In the genomic region with DNA sequence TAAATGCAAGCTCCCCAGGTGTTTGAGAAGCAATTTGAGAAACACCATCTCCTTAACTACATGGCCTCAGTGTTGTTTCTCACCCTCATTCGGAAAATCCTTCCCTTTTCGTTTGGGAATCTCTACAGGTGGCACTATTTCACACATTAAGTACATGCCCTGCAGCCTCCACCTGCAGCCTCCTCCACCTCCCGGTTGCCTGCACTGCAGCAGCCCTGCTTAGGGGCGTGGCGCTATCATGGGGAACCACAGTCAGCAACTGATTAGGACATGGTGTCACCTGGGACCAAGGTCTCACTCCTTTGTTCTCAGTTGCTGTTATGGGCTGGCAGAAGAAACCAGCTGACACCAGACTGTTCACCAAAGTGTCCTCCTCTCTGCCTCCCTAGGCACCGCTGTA, we compare ENCODE assay signal across 19 cellular contexts. TPM values are rescaled to one million over a fixed set of nuclear protein-coding genes. Genes with fewer than 3 reads are reported as not detected.
DNase-seq lines count a peak whose midpoint lies in the region; ATAC-seq and TF ChIP-seq lines count a peak whose summit lies in the region.
"Had no signal": no experiment of that assay in that cellular context is flagged by ENCODE, and none has a peak within 500 bp of the region (broad histone marks: within the 10 kb centered on the region; RNA-seq: fewer than 3 reads in every experiment).

No MANE protein-coding gene starts in this region.

- no peaks in the 10 kb centered on the region for H3K79me2 ChIP-seq in OCI-LY1 (ENCODE audit: insufficient read depth, low read length)
- H3K79me2 ChIP-seq in hepatocyte, result no peaks in the 10 kb centered on the region

- H3K27me3 Mint-ChIP-seq in Caco-2 (ENCODE audit: insufficient read depth, unreplicated experiment), result no peaks in the 10 kb centered on the region
- H3K27me3 Mint-ChIP-seq: CD4-positive, alpha-beta memory T cell had no signal

- no peaks in the 10 kb centered on the region for H3K9me3 Mint-ChIP-seq in Caco-2 (ENCODE audit: unreplicated experiment)
- H3K9me3 Mint-ChIP-seq: activated B cell treated with CpG ODN at 0.5 μM for 24 hours; CD4-positive, alpha-beta memory T cell had no signal

- no peak overlapping the region for H3K4me3 Mint-ChIP-seq in Caco-2 (ENCODE audit: unreplicated experiment)
- H3K4me3 Mint-ChIP-seq: activated B cell treated with CpG ODN at 0.5 μM for 24 hours; CD4-positive, alpha-beta memory T cell had no signal

- H2AFZ ChIP-seq in OCI-LY1 (ENCODE audit: low read length) (no peak overlapping the region), hepatocyte (no peak overlapping the region)
- H2AFZ ChIP-seq: PC-9 had no signal

- H3K36me3 ChIP-seq in Caco-2 (ENCODE audit: control insufficient read depth, insufficient read depth, low read length), result no peaks in the 10 kb centered on the region
- H3K36me3 ChIP-seq in HEK293 (ENCODE audit: control insufficient read depth in 2 of 2, insufficient read depth in 1 of 2, low read length in 2 of 2), result no peaks in the 10 kb centered on the region
- no peaks in the 10 kb centered on the region for H3K36me3 ChIP-seq in OCI-LY1 (ENCODE audit: insufficient read depth, low read length)
- no peaks in the 10 kb centered on the region for H3K36me3 ChIP-seq in hepatocyte (replicated peaks; ENCODE audit: insufficient read depth, low read depth)
- H3K36me3 ChIP-seq in gastroesophageal sphincter, result no peaks in the 10 kb centered on the region
- H3K36me3 ChIP-seq: lower lobe of right lung, tibial nerve had no signal

- peak; percentile 62 to 73 for DNase-seq in Caco-2
- peak; percentile 40 for DNase-seq in hepatocyte (ENCODE audit: low spot score)
- DNase-seq in NCI-H526 treated with DMSO at 0.1 percent for 48 hours (lab: John Stamatoyannopoulos, UW), result no peak
- DNase-seq in NCI-H2171 treated with DMSO at 0.1 percent for 48 hours (lab: John Stamatoyannopoulos, UW), result no peak
- no peak for DNase-seq in ecto neural progenitor cell (ENCODE audit: low spot score)
- DNase-seq: activated B cell treated with CpG ODN at 0.5 μM for 24 hours; activated CD4-positive, alpha-beta T cell treated with anti-CD3 and anti-CD28 coated beads, Interleukin-2, amount 50 U/mL, for 48 hours; activated effector memory CD4-positive, alpha-beta T cell treated with anti-CD3 and anti-CD28 coated beads, Interleukin-2, amount 50 U/mL, for 16 hours; CD4-positive, alpha-beta memory T cell; cortex of kidney; lower lobe of right lung; NCI-H1694; PC-9; psoas muscle; stimulated activated naive CD8-positive, alpha-beta T cell treated with anti-CD3 and anti-CD28 coated beads, Interleukin-15, Interleukin-2, amounts not matched to agents 100 U/mL and 50 U/mL, for 24 hours had no signal

- H3K9me2 ChIP-seq in OCI-LY1 (ENCODE audit: low read depth, low read length) (no peaks in the 10 kb centered on the region), hepatocyte (replicated peaks; ENCODE audit: insufficient read depth) (no peaks in the 10 kb centered on the region)

- H3K9ac ChIP-seq in OCI-LY1 (ENCODE audit: low read length), result no peak overlapping the region

- H3F3A ChIP-seq in OCI-LY1 (ENCODE audit: insufficient read depth, low read length), result no peaks in the 10 kb centered on the region

- CTCF ChIA-PET in Caco-2 (lab: Charles Lee) (no interaction called here), HEK293 (lab: Yijun Ruan, JAX) (interaction anchor here (0.6 to 1.7 kb wide), 5 partner anchors 10 to 307 kb away, joined by 3 to 10 read pairs (median 5); no protein-coding TSS in a partner anchor)

- TF ChIP-seq CTCF in Caco-2 (IDR thresholded peaks at IDR 0.05; ENCODE audit: insufficient read depth in 1 of 2, low read depth in 1 of 2, low read length in 1 of 2, severe bottlenecking in 1 of 2, unreplicated experiment in 1 of 2), result no peak
- peak; percentile 17; the same call in 1 of the 2 replicates for TF ChIP-seq CTCF in HEK293 (tag by site-specific recombination; IDR thresholded peaks at IDR 0.05)
- TF ChIP-seq CTCF in OCI-LY1 (IDR thresholded peaks at IDR 0.05; ENCODE audit: low read length), result peak; percentile 25; the same call in 1 of the 2 replicates
- no peak for TF ChIP-seq CTCF in hepatocyte (IDR thresholded peaks at IDR 0.05; ENCODE audit: poor library complexity)
- no peak for TF ChIP-seq CTCF in gastroesophageal sphincter (IDR thresholded peaks at IDR 0.05)

- no peaks in the 10 kb centered on the region for H4K20me1 ChIP-seq in OCI-LY1 (ENCODE audit: insufficient read depth, low read length)
- no peaks in the 10 kb centered on the region for H4K20me1 ChIP-seq in hepatocyte (ENCODE audit: insufficient read depth, poor library complexity, severe bottlenecking)

- H3K4me1 ChIP-seq in Caco-2 (peaks cover 30% of the 10 kb centered on the region), HEK293 (ENCODE audit: control insufficient read depth, insufficient read depth, low read length) (peaks cover 4% of the 10 kb centered on the region; the same call in 1 of the 2 replicates), OCI-LY1 (ENCODE audit: insufficient read depth, low read length, severe bottlenecking) (no peaks in the 10 kb centered on the region), hepatocyte (ENCODE audit: insufficient read depth) (no peaks in the 10 kb centered on the region), gastroesophageal sphincter (no peaks in the 10 kb centered on the region)
- H3K4me1 ChIP-seq: psoas muscle had no signal

- no peak overlapping the region for H3K27ac ChIP-seq in HEK293 (ENCODE audit: extremely low read depth, low read depth, low read length)
- no peak overlapping the region for H3K27ac ChIP-seq in OCI-LY1 (ENCODE audit: low read depth, low read length, poor library complexity, severe bottlenecking)
- no peak overlapping the region for H3K27ac ChIP-seq in hepatocyte
- no peak overlapping the region for H3K27ac ChIP-seq in gastroesophageal sphincter
- H3K27ac ChIP-seq: lower lobe of right lung, PC-9, psoas muscle, tibial nerve had no signal

- ATAC-seq in gastroesophageal sphincter, result no peak
- ATAC-seq: lower lobe of right lung; psoas muscle; stimulated activated naive CD8-positive, alpha-beta T cell treated with anti-CD3 and anti-CD28 coated beads, Interleukin-15, Interleukin-2, amounts not matched to agents 100 U/mL and 50 U/mL, for 24 hours had no signal

- peaks cover 8% of the 10 kb centered on the region for H3K4me1 Mint-ChIP-seq in Caco-2 (ENCODE audit: low read depth, unreplicated experiment)

- no peaks in the 10 kb centered on the region for H3K9me3 ChIP-seq in Caco-2
- H3K9me3 ChIP-seq in HEK293 (ENCODE audit: control insufficient read depth, insufficient read depth, low read depth, low read length), result no peaks in the 10 kb centered on the region
- H3K9me3 ChIP-seq in OCI-LY1 (ENCODE audit: low read length), result no peaks in the 10 kb centered on the region
- H3K9me3 ChIP-seq in hepatocyte (ENCODE audit: low read depth), result no peaks in the 10 kb centered on the region
- H3K9me3 ChIP-seq in gastroesophageal sphincter, result no peaks in the 10 kb centered on the region
- H3K9me3 ChIP-seq: lower lobe of right lung, psoas muscle, tibial nerve had no signal

- no TSS peak for BruUV-seq in Caco-2 (replicated peaks; lab: Mats Ljungman, UMichigan)

- 53% methylated on average over 6 of the region's 6 CpGs for WGBS in hepatocyte (ENCODE audit: low lambda C conversion rate, missing lambda C conversion rate)
- WGBS in gastroesophageal sphincter (ENCODE audit: low coverage in 1 of 2), 2 donors, result 69 to 81% methylated on average over 6 of the region's 6 CpGs

- peak overlapping the region; percentile 48 for H3K27ac Mint-ChIP-seq in Caco-2 (ENCODE audit: unreplicated experiment)
- H3K27ac Mint-ChIP-seq: activated B cell treated with CpG ODN at 0.5 μM for 24 hours; CD4-positive, alpha-beta memory T cell had no signal

- TF ChIP-seq POLR2A in gastroesophageal sphincter (IDR thresholded peaks at IDR 0.05), result no peak

- no peaks in the 10 kb centered on the region for H3K27me3 ChIP-seq in Caco-2 (replicated peaks; ENCODE audit: control insufficient read depth, insufficient read depth, low read length)
- H3K27me3 ChIP-seq in OCI-LY1 (ENCODE audit: insufficient read depth, low read length), result no peaks in the 10 kb centered on the region
- H3K27me3 ChIP-seq in hepatocyte, result no peaks in the 10 kb centered on the region
- H3K27me3 ChIP-seq in gastroesophageal sphincter, result no peaks in the 10 kb centered on the region
- H3K27me3 ChIP-seq: tibial nerve had no signal

- intact Hi-C loops in Caco-2 (cut with micrococcal nuclease; ENCODE audit: unreplicated experiment), result no loop called here

- H3K4me2 ChIP-seq in OCI-LY1 (ENCODE audit: low read length), result no peak overlapping the region
- H3K4me2 ChIP-seq in hepatocyte, result no peak overlapping the region
- H3K4me2 ChIP-seq: PC-9 had no signal

- no peaks in the 10 kb centered on the region for H3K36me3 Mint-ChIP-seq in Caco-2 (ENCODE audit: insufficient read depth, unreplicated experiment)
- H3K36me3 Mint-ChIP-seq: CD4-positive, alpha-beta memory T cell had no signal

- H3K4me3 ChIP-seq in Caco-2 (ENCODE audit: low read depth, low read length) (no peak overlapping the region), HEK293 (ENCODE audit: low read depth, low read length) (no peak overlapping the region), OCI-LY1 (ENCODE audit: low read depth, low read length, poor library complexity, severe bottlenecking) (no peak overlapping the region), hepatocyte (no peak overlapping the region), gastroesophageal sphincter (no peak overlapping the region)
- H3K4me3 ChIP-seq: lower lobe of right lung, PC-9, psoas muscle, tibial nerve had no signal

- POLR2A ChIA-PET in Caco-2 (lab: Charles Lee) (no interaction called here), HEK293 (lab: Yijun Ruan, JAX) (no interaction called here)

- no peak for TF ChIP-seq EP300 in gastroesophageal sphincter (IDR thresholded peaks at IDR 0.05)

TF ChIP-seq in HEK293, 187 proteins besides CTCF, POLR2A, EP300 and RAD21 (continues in another document):
- TF ChIP-seq SCRT2 (tag by site-specific recombination; IDR thresholded peaks at IDR 0.05), result peak; percentile 68; the same call in 1 of the 2 replicates
- TF ChIP-seq ZNF10 (tag by site-specific recombination; IDR thresholded peaks at IDR 0.05), result peak; percentile 97
- no peak for TF ChIP-seq ZFP69B (tag by site-specific recombination; IDR thresholded peaks at IDR 0.05)

RNA-seq across cellular contexts. Expression of gene ZNF774, which starts 11.7 kb away (rescaled TPM):
- total RNA-seq in Caco-2 (2022) (9.4 and 11.9 TPM in 2 replicates), hepatocyte (2.1 and 4.1 TPM in 2 replicates), gastroesophageal sphincter (10 to 100 TPM in 1 of 4 donors, 1 to 10 TPM in 2, under 1 TPM in 1; 0.78 to 17.2 (median 1.1) TPM)
- 2.1 and 2.3 TPM in 2 replicates for polyA plus RNA-seq in hepatocyte
- polyA plus RNA-seq: CD4-positive, alpha-beta memory T cell had no signal

RNA-seq across cellular contexts. Expression of gene IQGAP1, which starts 47.7 kb away (rescaled TPM):
- total RNA-seq in Caco-2 (2022) (142 and 150 TPM in 2 replicates), hepatocyte (102 and 125 TPM in 2 replicates), gastroesophageal sphincter (100 to 1,000 TPM; 210 to 360 (median 245) TPM)
- polyA plus RNA-seq in hepatocyte, result 60.4 and 65.8 TPM in 2 replicates

Comparison
In these comparisons a context has a peak if more than half of its experiments do, and no peak if none do; other contexts are left out.
1. DNase-seq: peak in Caco-2 (2 of 2) and hepatocyte (single experiment); none in NCI-H526 treated with DMSO at 0.1 percent for 48 hours (single experiment), NCI-H2171 treated with DMSO at 0.1 percent for 48 hours (single experiment) and ecto neural progenitor cell (single experiment).
2. CTCF ChIP-seq: peak in HEK293 (single experiment) and OCI-LY1 (single experiment); none in Caco-2 (0 of 2), hepatocyte (single experiment) and gastroesophageal sphincter (0 of 4).